ENCODE assay signal across 8 cellular contexts in the genomic region with DNA sequence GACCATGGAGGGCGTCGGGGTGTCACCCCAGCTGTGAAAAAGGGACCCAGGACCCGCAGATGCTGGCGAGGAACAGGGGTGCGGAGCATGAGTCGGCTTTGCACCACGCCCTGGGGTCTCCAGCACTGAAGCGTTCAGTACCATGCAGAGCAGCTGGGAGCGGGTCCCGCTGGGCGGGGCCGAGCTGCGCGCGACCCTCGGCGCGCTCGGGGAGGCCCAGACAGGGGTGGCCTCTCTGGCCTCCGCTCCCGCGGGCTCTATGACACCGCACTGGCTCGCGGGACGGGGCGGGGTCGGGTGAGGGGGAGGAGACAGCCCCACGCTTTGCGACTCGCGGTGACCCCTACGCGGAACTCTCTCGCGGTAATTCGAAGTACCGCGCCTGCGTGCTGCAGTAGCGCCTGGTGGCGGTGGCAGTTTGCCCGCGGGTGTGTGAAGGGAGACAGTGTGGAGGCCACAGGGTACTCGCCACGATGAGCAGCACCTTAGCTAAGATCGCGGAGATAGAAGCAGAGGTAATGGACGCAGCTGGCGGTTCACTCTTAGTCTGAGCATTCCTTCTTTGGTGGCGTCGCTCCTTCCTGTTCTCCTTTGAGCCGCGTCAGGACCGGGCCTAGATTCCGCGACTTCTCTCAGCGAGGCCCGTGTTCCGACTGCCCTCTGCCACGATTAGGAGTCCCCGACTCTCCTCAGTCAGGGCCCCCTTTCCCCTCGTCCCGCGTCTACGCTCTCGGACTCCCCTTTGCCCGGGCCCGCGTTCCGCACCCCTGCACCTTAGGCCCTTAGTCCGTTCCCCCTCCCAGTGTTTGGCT. TPM values are rescaled to one million over a fixed set of nuclear protein-coding genes. Genes with fewer than 3 reads are reported as not detected.
DNase-seq lines count a peak whose midpoint lies in the region; ATAC-seq and TF ChIP-seq lines count a peak whose summit lies in the region.

A gene with protein sequence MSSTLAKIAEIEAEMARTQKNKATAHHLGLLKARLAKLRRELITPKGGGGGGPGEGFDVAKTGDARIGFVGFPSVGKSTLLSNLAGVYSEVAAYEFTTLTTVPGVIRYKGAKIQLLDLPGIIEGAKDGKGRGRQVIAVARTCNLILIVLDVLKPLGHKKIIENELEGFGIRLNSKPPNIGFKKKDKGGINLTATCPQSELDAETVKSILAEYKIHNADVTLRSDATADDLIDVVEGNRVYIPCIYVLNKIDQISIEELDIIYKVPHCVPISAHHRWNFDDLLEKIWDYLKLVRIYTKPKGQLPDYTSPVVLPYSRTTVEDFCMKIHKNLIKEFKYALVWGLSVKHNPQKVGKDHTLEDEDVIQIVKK (plus strand): TSS at position 394 of the 812 bp plus-strand sequence. CDS start 80 bp downstream, at position 474.

- no peaks in the 10 kb centered on the region for H3K27me3 ChIP-seq in adipocyte (replicated peaks; ENCODE audit: control insufficient read depth, insufficient read depth, low read length)

- no peaks in the 10 kb centered on the region for H3K27me3 Mint-ChIP-seq in type B pancreatic cell

- H3K36me3 Mint-ChIP-seq in type B pancreatic cell = peaks cover 6% of the 10 kb centered on the region

- peaks cover 28% of the 10 kb centered on the region for H3K4me1 ChIP-seq in adipocyte (ENCODE audit: control insufficient read depth, insufficient read depth, low read length)

- peaks cover 3% of the 10 kb centered on the region for H3K9me3 Mint-ChIP-seq in type B pancreatic cell

- H3K4me3 ChIP-seq in adipocyte (ENCODE audit: low read length) = peak within 1 kb of the TSS; percentile 89

- peak; percentile 96 for ATAC-seq in HG02763 (IDR thresholded peaks at IDR 0.05; ENCODE audit: unreplicated experiment)

- peaks cover 7% of the 10 kb centered on the region for H3K4me1 Mint-ChIP-seq in type B pancreatic cell (ENCODE audit: unreplicated experiment)

- peak within 1 kb of the TSS; percentile 98 for H3K4me3 Mint-ChIP-seq in type B pancreatic cell

- H3K9ac ChIP-seq in adipocyte (ENCODE audit: low read length) = peak within 1 kb of the TSS; percentile 94

- peak within 1 kb of the TSS; percentile 92 for H3K27ac Mint-ChIP-seq in type B pancreatic cell

- peak; percentile 49 for DNase-seq in NCI-H1417 treated with DMSO at 0.1 percent for 48 hours (lab: John Stamatoyannopoulos, UW)
- DNase-seq in SW480 (ENCODE audit: low spot score) = peak; percentile 92
- DNase-seq in adipocyte (ENCODE audit: low read depth) = peak; percentile 98
- DNase-seq in cardiac septum (ENCODE audit: low spot score) = peak; percentile 98
- DNase-seq in pons (ENCODE audit: low spot score) = peak; percentile 96
- peak; percentile 97 for DNase-seq in type B pancreatic cell (ENCODE audit: extremely low spot score, unreplicated experiment)

- intact Hi-C loops in cardiac septum (cut with DNase I) = loop anchor here (1.0 kb wide), 1 partner anchor 52 kb away; no protein-coding TSS in a partner anchor

- TF ChIP-seq CTCF in GM12873 (IDR thresholded peaks at IDR 0.05; ENCODE audit: insufficient read depth, low read depth, low read length, missing control alignments) (peak; percentile 6), type B pancreatic cell (conservative IDR thresholded peaks at IDR 0.05) (peak; percentile 29)

- peaks cover 27% of the 10 kb centered on the region for H3K36me3 ChIP-seq in adipocyte (ENCODE audit: control insufficient read depth, insufficient read depth, low read length, severe bottlenecking)

- no peaks in the 10 kb centered on the region for H3K9me3 ChIP-seq in adipocyte (ENCODE audit: control insufficient read depth, low read length)

RNA-seq across cellular contexts. Expression of the gene that starts here (rescaled TPM):
- total RNA-seq in cardiac septum = 48.3 TPM
- 72.9 and 74.1 TPM in 2 replicates for total RNA-seq in type B pancreatic cell (ENCODE audit: low replicate concordance)

Comparison
In these comparisons a context has a peak if more than half of its experiments do, and no peak if none do; other contexts are left out.
1. Peak in every context shown above with its lines: DNase-seq, ATAC-seq and H3K4me3 ChIP-seq.